ENCODE assay signal across 10 cellular contexts in the genomic region with DNA sequence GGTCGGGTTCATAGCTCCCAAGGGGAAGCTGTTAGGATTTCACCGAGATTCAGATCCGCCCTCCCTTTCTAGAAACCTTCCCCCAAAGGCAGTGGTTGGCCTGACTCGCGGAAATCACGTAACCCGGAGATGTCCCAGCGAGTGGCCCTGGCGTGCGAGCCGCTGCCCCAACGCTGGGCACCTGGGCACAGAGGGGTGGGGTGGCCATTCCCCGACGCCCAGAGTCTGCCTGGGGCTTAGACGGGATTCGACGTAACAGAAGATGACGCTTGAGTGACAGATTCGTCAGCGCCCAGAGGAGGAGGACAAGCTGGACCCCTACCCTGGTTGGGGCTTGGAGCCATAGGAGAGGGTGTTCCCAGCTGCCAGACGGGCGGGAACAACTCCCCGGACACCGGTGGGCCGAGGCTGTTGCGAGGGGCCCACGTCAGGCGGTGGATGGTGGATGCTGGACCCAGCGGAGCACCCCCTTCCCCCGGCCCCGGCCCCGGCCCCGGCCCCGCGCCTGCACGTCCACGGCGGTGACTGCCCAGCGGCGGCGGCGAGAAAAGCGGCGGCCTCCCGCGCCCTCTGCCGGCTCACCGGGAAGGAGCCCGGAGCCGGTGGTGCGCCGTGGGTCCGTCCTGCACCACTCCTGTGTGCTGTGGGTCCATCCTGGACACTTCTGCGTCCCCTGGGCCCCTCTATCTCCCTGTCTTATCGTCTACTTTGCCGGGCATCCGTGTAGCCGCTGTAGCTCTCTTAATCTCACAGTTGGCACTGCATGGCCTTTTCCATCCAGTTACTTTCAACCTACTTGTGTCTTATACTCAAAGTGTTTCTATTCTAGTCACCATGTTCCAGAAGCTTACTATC. TPM values are rescaled to one million over a fixed set of nuclear protein-coding genes. Genes with fewer than 3 reads are reported as not detected.
DNase-seq lines count a peak whose midpoint lies in the region; ATAC-seq and TF ChIP-seq lines count a peak whose summit lies in the region.
"Had no signal": no experiment of that assay in that cellular context is flagged by ENCODE, and none has a peak within 500 bp of the region (broad histone marks: within the 10 kb centered on the region; RNA-seq: fewer than 3 reads in every experiment).

No MANE protein-coding gene starts in this region.

- H3K27me3 Mint-ChIP-seq in CD4-positive, alpha-beta memory T cell = peaks cover 8 to 9% of the 10 kb centered on the region in 2 donors

- H3K9me3 Mint-ChIP-seq in CD4-positive, alpha-beta memory T cell = peaks cover 0 to 4% (median 0%) of the 10 kb centered on the region in 8 donors

- H3K9me3 ChIP-seq in BE2C (no peaks in the 10 kb centered on the region), mucosa of descending colon (no peaks in the 10 kb centered on the region)
- H3K9me3 ChIP-seq in CD4-positive, alpha-beta memory T cell (ENCODE audit: control insufficient read depth in 1 of 2, low read length in 2 of 2) = no peaks in the 10 kb centered on the region

- intact Hi-C loops in mucosa of descending colon (cut with DNase I, micrococcal nuclease) = loop anchor here in 1 of 2 donors (10.0 kb wide), 1 partner anchor 290 kb away; no protein-coding TSS in a partner anchor
- intact Hi-C loops in CD4-positive, alpha-beta memory T cell (cut with micrococcal nuclease) = no loop called here

- TF ChIP-seq CTCF in BE2C (IDR thresholded peaks at IDR 0.05; ENCODE audit: low read depth, low read length) (peak; percentile 47), LNCAP (IDR thresholded peaks at IDR 0.05) (peak; percentile 84), mucosa of descending colon (IDR thresholded peaks at IDR 0.05) (no peak)

- H3K27ac Mint-ChIP-seq in CD4-positive, alpha-beta memory T cell = no peak overlapping the region
- H3K27ac Mint-ChIP-seq: activated B cell treated with CpG ODN at 0.5 μM for 24 hours had no signal

- H3K36me3 Mint-ChIP-seq in CD4-positive, alpha-beta memory T cell = no peaks in the 10 kb centered on the region

- no peak overlapping the region for H3K4me3 Mint-ChIP-seq in CD4-positive, alpha-beta memory T cell
- H3K4me3 Mint-ChIP-seq: activated B cell treated with CpG ODN at 0.5 μM for 24 hours had no signal

- POLR2A ChIA-PET in CD4-positive, alpha-beta memory T cell (lab: Charles Lee; ENCODE audit: partially characterized antibody) = no interaction called here

- no peaks in the 10 kb centered on the region for H3K36me3 ChIP-seq in BE2C
- no peaks in the 10 kb centered on the region for H3K36me3 ChIP-seq in mucosa of descending colon (ENCODE audit: low read depth)
- no peaks in the 10 kb centered on the region for H3K36me3 ChIP-seq in CD4-positive, alpha-beta memory T cell (ENCODE audit: insufficient read depth, low read length)

- H3K4me3 ChIP-seq in BE2C (ENCODE audit: low read depth, low read length) (no peak overlapping the region), mucosa of descending colon (no peak overlapping the region)
- H3K4me3 ChIP-seq in CD4-positive, alpha-beta memory T cell (ENCODE audit: low read length in 2 of 2) = no peak overlapping the region

- H3K27me3 ChIP-seq in BE2C = peaks cover 5% of the 10 kb centered on the region
- H3K27me3 ChIP-seq in CD4-positive, alpha-beta memory T cell (ENCODE audit: insufficient read depth, low read length) = no peaks in the 10 kb centered on the region

- ATAC-seq in mucosa of descending colon (peak; percentile 65), GM19467 (IDR thresholded peaks at IDR 0.05; ENCODE audit: unreplicated experiment) (no peak)

- H3K4me1 ChIP-seq in BE2C = no peaks in the 10 kb centered on the region
- H3K4me1 ChIP-seq in mucosa of descending colon (ENCODE audit: low read depth) = no peaks in the 10 kb centered on the region
- no peaks in the 10 kb centered on the region for H3K4me1 ChIP-seq in CD4-positive, alpha-beta memory T cell (ENCODE audit: insufficient read depth, low read length)

- peaks cover 3 to 9% (median 6%) of the 10 kb centered on the region in 4 donors for H3K4me1 Mint-ChIP-seq in CD4-positive, alpha-beta memory T cell
- H3K4me1 Mint-ChIP-seq: activated B cell treated with CpG ODN at 0.5 μM for 24 hours had no signal

- DNase-seq in BE2C = peak; percentile 58
- DNase-seq in ecto neural progenitor cell (ENCODE audit: low spot score) = peak; percentile 79
- DNase-seq in mucosa of descending colon = peak; percentile 23 to 49 (median 43)
- DNase-seq in CD4-positive, alpha-beta memory T cell = no peak
- no peak for DNase-seq in germinal center (ENCODE audit: low spot score)
- DNase-seq in SIG-M5 treated with dmso at 0.1 percent for 504 hours (lab: John Stamatoyannopoulos, UW; ENCODE audit: unreplicated experiment) = no peak
- DNase-seq: activated B cell treated with CpG ODN at 0.5 μM for 24 hours had no signal

- no peak overlapping the region for H3K27ac ChIP-seq in CD4-positive, alpha-beta memory T cell (ENCODE audit: low read depth, low read length)

- CTCF ChIA-PET in CD4-positive, alpha-beta memory T cell (lab: Charles Lee; ENCODE audit: partially characterized antibody) = interaction anchor here (0.9 kb wide), 1 partner anchor 19 kb away, joined by 3 read pairs; no protein-coding TSS in a partner anchor

RNA-seq across cellular contexts. Expression of gene KNDC1, which starts 35.4 kb away (rescaled TPM):
- polyA plus RNA-seq in BE2C (2012; ENCODE audit: insufficient read depth, insufficient read length, low read depth) = 3.9 TPM
- under 1 TPM; 0.14 to 0.60 (median 0.32) TPM for total RNA-seq in mucosa of descending colon
- total RNA-seq in CD4-positive, alpha-beta memory T cell = 1 to 10 TPM in 1 of 2 experiments, under 1 TPM in 1; 0.87 to 1.4 TPM
- under 1 TPM in 1 of 2 donors, not detected in 1; 0.09 TPM for polyA plus RNA-seq in CD4-positive, alpha-beta memory T cell

RNA-seq across cellular contexts. Expression of gene ADGRA1, which starts 36.9 kb away (rescaled TPM):
- polyA plus RNA-seq in BE2C (2012; ENCODE audit: insufficient read depth, insufficient read length, low read depth) = not detected
- total RNA-seq in mucosa of descending colon = under 1 TPM in 1 of 3 donors, not detected in 2; 0.10 TPM
- not detected for total RNA-seq in CD4-positive, alpha-beta memory T cell
- polyA plus RNA-seq in CD4-positive, alpha-beta memory T cell = not detected
- total RNA-seq: activated B cell treated with CpG ODN at 0.5 μM for 24 hours, mononuclear cell had no signal

Comparison
In these comparisons a context has a peak if more than half of its experiments do, and no peak if none do; other contexts are left out.
1. DNase-seq: peak in BE2C (single experiment), ecto neural progenitor cell (single experiment) and mucosa of descending colon (3 of 3); none in CD4-positive, alpha-beta memory T cell (0 of 5), germinal center (single experiment) and SIG-M5 treated with dmso at 0.1 percent for 504 hours (single experiment).